ENCODE assay signal across 23 cellular contexts in genomic region chr3:126577256-126577655, GRCh38. TPM values are rescaled to one million over a fixed set of nuclear protein-coding genes. Genes with fewer than 3 reads are reported as not detected.
A peak's percentile ranks its signal among the peaks of the same experiment; 100 is the strongest.
DNase-seq lines count a peak whose midpoint lies in the region; ATAC-seq, FAIRE-seq and TF ChIP-seq lines count a peak whose summit lies in the region.
"Had no signal": no experiment of that assay in that cellular context is flagged by ENCODE, and none has a peak within 500 bp of the region (broad histone marks: within the 10 kb centered on the region; RNA-seq: fewer than 3 reads in every experiment).

No MANE protein-coding gene starts in this region.

- no peaks in the 10 kb centered on the region for H3K9me3 ChIP-seq in endodermal cell (ENCODE audit: control insufficient read depth, low read length)
- H3K9me3 ChIP-seq in uterus: no peaks in the 10 kb centered on the region

- H3K27me3 ChIP-seq in endodermal cell (ENCODE audit: control insufficient read depth, insufficient read depth, low read length, poor library complexity, severe bottlenecking) (no peaks in the 10 kb centered on the region), uterus (no peaks in the 10 kb centered on the region)

- H3K27ac ChIP-seq in endodermal cell (ENCODE audit: low read depth, low read length) (no peak overlapping the region), uterus (no peak overlapping the region)
- H3K27ac ChIP-seq: C4-2B, GM23248 had no signal

- in situ Hi-C loops in KBM-7 (cut with MboI; ENCODE audit: low pct_unique_long_range_greater_than_20kb, low sequenced_read_pairs): no loop called here

- no peaks in the 10 kb centered on the region for H3K9me3 Mint-ChIP-seq in endodermal cell
- H3K9me3 Mint-ChIP-seq: HFFc6 had no signal

- H3K9ac ChIP-seq in endodermal cell (ENCODE audit: extremely low read depth, low read length, poor library complexity, severe bottlenecking): no peak overlapping the region
- H3K9ac ChIP-seq: GM23248 had no signal

- ATAC-seq in HG03196 (IDR thresholded peaks at IDR 0.05; ENCODE audit: unreplicated experiment): no peak
- ATAC-seq: GM12878 had no signal

- H3K36me3 ChIP-seq in endodermal cell (ENCODE audit: control insufficient read depth, insufficient read depth, low read length): no peaks in the 10 kb centered on the region
- no peaks in the 10 kb centered on the region for H3K36me3 ChIP-seq in uterus

- peaks cover 23% of the 10 kb centered on the region for H3K4me1 Mint-ChIP-seq in endodermal cell
- H3K4me1 Mint-ChIP-seq: CD4-positive, alpha-beta memory T cell had no signal

- H3K4me3 Mint-ChIP-seq in endodermal cell: no peak overlapping the region
- H3K4me3 Mint-ChIP-seq: CD4-positive, alpha-beta memory T cell; HFFc6 had no signal

- TF ChIP-seq CTCF in endodermal cell (conservative IDR thresholded peaks at IDR 0.05): no peak
- no peak for TF ChIP-seq CTCF in uterus (IDR thresholded peaks at IDR 0.05)

- intact Hi-C loops in uterus (cut with DNase I; ENCODE audit: low total_unique reads): no loop called here

- 77 to 100% methylated on average over 1 to 2 of the region's 2 CpGs for WGBS in endodermal cell (ENCODE audit: insufficient coverage in 1 of 2, insufficient read length in 1 of 2), 2 experiments

- FAIRE-seq in urothelium cell line (lab: Jason Lieb, UNC): peak; percentile 35
- FAIRE-seq: A204.1, GM12878 had no signal

- H3K27me3 Mint-ChIP-seq in endodermal cell (ENCODE audit: insufficient read depth): peaks cover 6% of the 10 kb centered on the region

- H3K36me3 Mint-ChIP-seq in endodermal cell (ENCODE audit: low read depth): no peaks in the 10 kb centered on the region
- H3K36me3 Mint-ChIP-seq: CD4-positive, alpha-beta memory T cell had no signal

- no peak for TF ChIP-seq POLR2A in uterus (IDR thresholded peaks at IDR 0.05)

- peak; percentile 10 for DNase-seq in GM03348 (ENCODE audit: low spot score)
- DNase-seq in KBM-7: peak; percentile 8
- DNase-seq in endodermal cell: peak; percentile 33
- DNase-seq in urothelium cell line (ENCODE audit: low spot score): peak; percentile 20
- no peak for DNase-seq in uterus
- no peak for DNase-seq in SW 1271 (lab: John Stamatoyannopoulos, UW)
- DNase-seq: ACHN; AML-193; CD4-positive, alpha-beta memory T cell; DMS153; DMS79; GF-D8; GM23248; HCEC 1CT; HFFc6 had no signal

- H3K27ac Mint-ChIP-seq in endodermal cell: no peak overlapping the region
- H3K27ac Mint-ChIP-seq: CD4-positive, alpha-beta memory T cell; HFFc6 had no signal

- no peak overlapping the region for H3K4me3 ChIP-seq in endodermal cell (ENCODE audit: low read length)
- no peak overlapping the region for H3K4me3 ChIP-seq in uterus
- H3K4me3 ChIP-seq: GM12878, GM23248 had no signal

- no peaks in the 10 kb centered on the region for H3K4me1 ChIP-seq in endodermal cell (ENCODE audit: control insufficient read depth, insufficient read depth, low read length)
- no peaks in the 10 kb centered on the region for H3K4me1 ChIP-seq in uterus

RNA-seq across cellular contexts. Expression of gene C3orf22, which starts 18.5 kb away (rescaled TPM):
- total RNA-seq in endodermal cell (not detected), uterus (not detected)
- polyA plus RNA-seq in endodermal cell (2013, experiment 1 of 2): not detected
- not detected for polyA plus RNA-seq in endodermal cell (2013, experiment 2 of 2)
- total RNA-seq: CD4-positive, alpha-beta memory T cell; Daoy; GM12878; GM23248; H4; HFFc6; HT-29 had no signal
- polyA plus RNA-seq: BJ; CD4-positive, alpha-beta memory T cell; GM12878; GM23248 had no signal

RNA-seq across cellular contexts. Expression of gene CHST13, which starts 53.3 kb away (rescaled TPM):
- total RNA-seq in endodermal cell (1 to 10 TPM; 1.6 to 6.7 TPM), uterus (under 1 TPM in 2 of 4 donors, not detected in 2; 0.24 to 0.62 TPM)
- polyA plus RNA-seq in endodermal cell (2013, experiment 1 of 2): 0.64 TPM
- polyA plus RNA-seq in endodermal cell (2013, experiment 2 of 2): 0.37 TPM
- total RNA-seq: Daoy, GM12878, GM23248, HFFc6 had no signal
- polyA plus RNA-seq: BJ; CD4-positive, alpha-beta memory T cell; GM12878 had no signal

RNA-seq across cellular contexts. Expression of gene UROC1, which starts 59.7 kb away (rescaled TPM):
- total RNA-seq in endodermal cell (not detected), uterus (under 1 TPM in 1 of 4 donors, not detected in 3; 0.07 TPM)
- not detected for polyA plus RNA-seq in endodermal cell (2013, experiment 1 of 2)
- polyA plus RNA-seq in endodermal cell (2013, experiment 2 of 2): not detected
- total RNA-seq: CD4-positive, alpha-beta memory T cell; Daoy; GM12878; GM23248; H4; HFFc6; HT-29 had no signal
- polyA plus RNA-seq: BJ; CD4-positive, alpha-beta memory T cell; GM23248 had no signal

Comparison
In these comparisons a context has a peak if more than half of its experiments do, and no peak if none do; other contexts are left out.
1. DNase-seq: peak in GM03348 (single experiment), KBM-7 (single experiment), endodermal cell (single experiment) and urothelium cell line (single experiment); none in uterus (0 of 2) and SW 1271 (0 of 2).